In the genomic region with DNA sequence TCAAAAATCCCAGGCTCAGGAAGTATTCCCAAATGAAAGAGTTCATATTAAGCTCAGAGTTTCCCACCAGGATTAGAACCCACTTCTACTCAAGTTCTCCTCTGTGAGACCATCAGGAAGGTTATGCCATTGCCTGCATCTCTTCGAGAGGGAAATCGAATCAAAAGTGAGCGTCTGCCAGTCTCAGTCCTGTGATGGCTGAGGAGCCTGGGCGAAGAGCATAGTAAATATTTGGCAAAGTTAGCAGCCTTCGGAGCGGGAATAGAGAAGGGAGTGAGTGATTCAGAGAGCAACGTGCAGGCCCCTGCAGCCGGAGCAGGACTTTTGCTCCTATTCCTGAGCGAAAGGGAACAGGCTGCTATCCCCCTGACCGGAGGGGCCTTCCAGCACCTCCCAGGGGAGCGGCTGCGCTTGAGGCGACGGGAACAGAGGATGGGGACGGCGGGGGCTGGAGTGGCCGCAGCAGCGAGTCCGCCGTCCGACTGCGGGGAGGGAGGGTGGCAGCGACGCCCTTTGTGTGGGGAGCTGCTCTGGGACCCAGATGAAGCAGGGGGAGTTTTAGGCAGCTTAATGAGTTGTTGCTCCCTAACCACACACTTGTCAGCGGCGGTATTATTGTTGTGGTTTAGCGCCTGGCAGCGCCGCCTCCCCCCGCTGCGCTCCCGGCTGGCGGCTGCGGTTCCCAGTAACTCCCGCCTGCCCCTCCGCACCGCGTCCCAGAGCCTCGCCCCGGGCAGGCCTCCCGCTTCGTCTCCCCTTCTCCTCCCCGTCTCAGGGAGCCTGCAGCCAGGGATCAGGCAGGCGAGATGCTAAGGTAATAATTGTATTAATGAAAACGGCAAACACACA, we compare ENCODE assay signal across 8 cellular contexts. TPM values are rescaled to one million over a fixed set of nuclear protein-coding genes. Genes with fewer than 3 reads are reported as not detected.
DNase-seq lines count a peak whose midpoint lies in the region; ATAC-seq, FAIRE-seq and TF ChIP-seq lines count a peak whose summit lies in the region.

No MANE protein-coding gene starts in this region.

- peak in 1 of 2 experiments; percentile 60; a peak in 2 of 4 replicates for TF ChIP-seq EP300 in GM12878 (IDR thresholded peaks at IDR 0.05; ENCODE audit: borderline replicate concordance in 1 of 2, control insufficient read depth in 1 of 2, low read depth in 2 of 2, low read length in 2 of 2)

- H4K20me1 ChIP-seq in GM12878 (ENCODE audit: control insufficient read depth, insufficient read depth), result no peaks in the 10 kb centered on the region

- intact Hi-C loops in GM12878 (cut with micrococcal nuclease; ENCODE audit: unreplicated experiment), result loop anchor here (2.0 kb wide), 1 partner anchor 43 kb away; no protein-coding TSS in a partner anchor

- no peaks in the 10 kb centered on the region for H3K36me3 ChIP-seq in GM12878 (ENCODE audit: control insufficient read depth in 2 of 2, insufficient read depth in 2 of 2, low read length in 1 of 2)

- TF ChIP-seq CTCF in GM12878 (IDR thresholded peaks at IDR 0.05 in 2 of 3, conservative IDR thresholded peaks at IDR 0.05 in 1 of 3; ENCODE audit: control insufficient read depth in 2 of 3, extremely low read depth in 1 of 3, insufficient read depth in 1 of 3, low read depth in 3 of 3, low read length in 3 of 3), result no peak

- H3K27ac ChIP-seq in GM12878 (ENCODE audit: control insufficient read depth, insufficient read depth), result no peak overlapping the region

- no TSS peak for BruUV-seq in GM12878 (replicated peaks; lab: Mats Ljungman, UMichigan)

- no peak for DNase-seq in activated naive CD4-positive, alpha-beta T cell treated with Interleukin-2 at 50 U/mL for 16 hours
- DNase-seq in NCI-H1105 (lab: John Stamatoyannopoulos, UW) (peak; percentile 53), GM12878 (ENCODE audit: low read depth, low spot score) (no peak), iPS-NIHi7 (ENCODE audit: extremely low spot score) (peak; percentile 59)
- peak; percentile 4 for DNase-seq in stimulated activated CD8-positive, alpha-beta memory T cell treated with anti-CD3 and anti-CD28 coated beads, Interleukin-12 subunit alpha, Interleukin-12 subunit beta, amount 100 ng/mL, for 4 hours (ENCODE audit: low read depth)
- DNase-seq in effector CD4-positive, alpha-beta T cell, result no peak

- no peak for FAIRE-seq in GM12878 (lab: Jason Lieb, UNC)

- H3K9me3 Mint-ChIP-seq in activated naive CD4-positive, alpha-beta T cell treated with anti-CD3 and anti-CD28 coated beads, Interleukin-2, amount 50 U/mL, for 24 hours, result no peaks in the 10 kb centered on the region

- no peak for TF ChIP-seq POLR2A in GM12878 (IDR thresholded peaks at IDR 0.05; ENCODE audit: low read depth, low read length)

- peak overlapping the region; percentile 74 for H3K4me2 ChIP-seq in GM12878 (ENCODE audit: control insufficient read depth, insufficient read depth)

- TF ChIP-seq RAD21 in GM12878 (IDR thresholded peaks at IDR 0.05; ENCODE audit: insufficient read depth, low read depth, low read length), result no peak

- SMC1A ChIA-PET in GM12878 (lab: Charles Lee; ENCODE audit: uncharacterized antibody, unreplicated experiment), result interaction anchor here (0.6 to 1.7 kb wide), 9 partner anchors 9 to 95 kb away, joined by 3 to 5 read pairs (median 3); partner anchors contain the start of gene TBRG1

- H3K79me2 ChIP-seq in GM12878 (ENCODE audit: control insufficient read depth, insufficient read depth, low read length), result no peaks in the 10 kb centered on the region

- H3K9me3 ChIP-seq in GM12878 (replicated peaks; ENCODE audit: control insufficient read depth, insufficient read depth, low read length), result no peaks in the 10 kb centered on the region

- ATAC-seq in GM12878 (peak; percentile 80), GM19467 (IDR thresholded peaks at IDR 0.05; ENCODE audit: unreplicated experiment) (no peak)

- no peaks in the 10 kb centered on the region for H3K36me3 Mint-ChIP-seq in activated naive CD4-positive, alpha-beta T cell treated with anti-CD3 and anti-CD28 coated beads, Interleukin-2, amount 50 U/mL, for 24 hours

- in situ Hi-C loops in GM12878 (cut with MboI), result no loop called here

- CTCF ChIA-PET in GM12878 (lab: Yijun Ruan, JAX), result interaction anchor here (0.7 to 2.7 kb wide), 6 partner anchors 7 to 49 kb away, joined by 3 to 9 read pairs (median 6); no protein-coding TSS in a partner anchor

- H3K4me1 ChIP-seq in GM12878 (ENCODE audit: control insufficient read depth, insufficient read depth, low read length), result no peaks in the 10 kb centered on the region; the same call in 1 of the 2 replicates

- H3K4me1 Mint-ChIP-seq in activated naive CD4-positive, alpha-beta T cell treated with anti-CD3 and anti-CD28 coated beads, Interleukin-2, amount 50 U/mL, for 24 hours, result peaks cover 32% of the 10 kb centered on the region

- peaks cover 0 to 13% of the 10 kb centered on the region in 2 experiments; a peak in 2 of 4 replicates for H3K27me3 ChIP-seq in GM12878 (replicated peaks in 1 of 2; ENCODE audit: control insufficient read depth in 2 of 2, insufficient read depth in 2 of 2, low read length in 1 of 2)

- no peak overlapping the region for H2AFZ ChIP-seq in GM12878 (ENCODE audit: control insufficient read depth, low read depth, low read length)

- peak overlapping the region; percentile 74 for H3K4me3 Mint-ChIP-seq in activated naive CD4-positive, alpha-beta T cell treated with anti-CD3 and anti-CD28 coated beads, Interleukin-2, amount 50 U/mL, for 24 hours

- 3% methylated on average over 45 of the region's 45 CpGs for WGBS in GM12878 (ENCODE audit: insufficient coverage, insufficient replicate concordance, low lambda C conversion rate, missing lambda C conversion rate)

- no peak overlapping the region for H3K9ac ChIP-seq in GM12878 (ENCODE audit: control insufficient read depth, insufficient read depth, low read length)

- no peak overlapping the region; the same call in 1 of the 2 replicates for H3K4me3 ChIP-seq in GM12878

- no peak overlapping the region for H3K27ac Mint-ChIP-seq in activated naive CD4-positive, alpha-beta T cell treated with anti-CD3 and anti-CD28 coated beads, Interleukin-2, amount 50 U/mL, for 24 hours

- POLR2A ChIA-PET in GM12878 (lab: Charles Lee), result interaction anchor here (0.5 to 1.4 kb wide), 2 partner anchors 8 to 12 kb away, joined by 3 to 4 read pairs; no protein-coding TSS in a partner anchor

- peaks cover 19% of the 10 kb centered on the region for H3K27me3 Mint-ChIP-seq in activated naive CD4-positive, alpha-beta T cell treated with anti-CD3 and anti-CD28 coated beads, Interleukin-2, amount 50 U/mL, for 24 hours

- RAD21 ChIA-PET in GM12878 (lab: Charles Lee; ENCODE audit: unreplicated experiment), result interaction anchor here (1.0 to 1.4 kb wide), 4 partner anchors 8 to 44 kb away, joined by 3 to 6 read pairs (median 4); partner anchors contain the start of genes NRGN, SIAE and SPA17

RNA-seq across cellular contexts. Expression of gene NRGN, which starts 21.7 kb away (rescaled TPM):
- total RNA-seq in GM12878 (2013; cell fraction: nucleolus; rRNA removed), result not detected in 2 replicates
- total RNA-seq in GM12878 (2014; rRNA removed) (0.49 and 1.1 TPM in 2 replicates), GM12878 (2014; rRNA removed; fragmentation: Illumina TruSeq; extraction: Trizol) (0.36 TPM in 1 of 2 replicates, not detected in the other), GM12878 (2021) (2.7 and 3.2 TPM in 2 replicates)
- 0.84 TPM for polyA plus RNA-seq in GM12878 (2011; ENCODE audit: low read depth)
- polyA plus RNA-seq in GM12878 (2011; rRNA removed) (0.97 and 2.1 TPM in 2 replicates), GM12878 (2014; fragmentation: Illumina TruSeq; extraction: Trizol) (1.2 TPM in 1 of 2 replicates, not detected in the other), GM12878 (2014; fragmentation: Nextera tagmentation; extraction: Ambion mirVana) (not detected), GM12878 (2014; rRNA removed) (2.8 and 3.5 TPM in 2 replicates), GM12878 (2016; fragmentation: Nextera tagmentation; extraction: Ambion mirVana) (1 to 10 TPM in 1 of 2 experiments, under 1 TPM in 1; 0.92 to 1.1 TPM)
- 4.2 and 5.7 TPM in 2 replicates for polyA plus RNA-seq in GM12878 (2011; cell fraction: cytosol; rRNA removed)
- 9.3 and 10.5 TPM in 2 replicates for polyA plus RNA-seq in GM12878 (2011; cell fraction: nucleus; rRNA removed)
- 2.3 and 2.8 TPM in 2 replicates for polyA plus RNA-seq in GM12878 (2012)
- polyA minus RNA-seq in GM12878 (2011; rRNA and poly(A)+ RNA removed), result 0.88 and 0.95 TPM in 2 replicates
- 2.0 and 2.1 TPM in 2 replicates for polyA minus RNA-seq in GM12878 (2011; cell fraction: cytosol; rRNA and poly(A)+ RNA removed)
- polyA minus RNA-seq in GM12878 (2011; cell fraction: nucleus; rRNA and poly(A)+ RNA removed), result 1.9 and 2.4 TPM in 2 replicates

RNA-seq across cellular contexts. Expression of gene VSIG2, which starts 34.0 kb away (rescaled TPM):
- total RNA-seq in GM12878 (2013; cell fraction: nucleolus; rRNA removed), result 0.46 TPM in 1 of 2 replicates, not detected in the other
- total RNA-seq in GM12878 (2014; rRNA removed) (not detected in 2 replicates), GM12878 (2014; rRNA removed; fragmentation: Illumina TruSeq; extraction: Trizol) (0.13 TPM in 1 of 2 replicates, not detected in the other), GM12878 (2021) (0.31 and 0.40 TPM in 2 replicates)
- not detected for polyA plus RNA-seq in GM12878 (2011; ENCODE audit: low read depth)
- polyA plus RNA-seq in GM12878 (2011; rRNA removed) (0.12 and 0.15 TPM in 2 replicates), GM12878 (2014; fragmentation: Illumina TruSeq; extraction: Trizol) (not detected in 2 replicates), GM12878 (2014; fragmentation: Nextera tagmentation; extraction: Ambion mirVana) (not detected), GM12878 (2014; rRNA removed) (0.15 and 0.27 TPM in 2 replicates), GM12878 (2016; fragmentation: Nextera tagmentation; extraction: Ambion mirVana) (under 1 TPM in 1 of 2 experiments, not detected in 1; 0.19 TPM)
- 0.07 TPM in 1 of 2 replicates, not detected in the other for polyA plus RNA-seq in GM12878 (2011; cell fraction: cytosol; rRNA removed)
- polyA plus RNA-seq in GM12878 (2011; cell fraction: nucleus; rRNA removed), result 0.41 and 1.0 TPM in 2 replicates
- 0.14 TPM in 1 of 2 replicates, not detected in the other for polyA plus RNA-seq in GM12878 (2012)
- not detected in 2 replicates for polyA minus RNA-seq in GM12878 (2011; rRNA and poly(A)+ RNA removed)
- not detected in 2 replicates for polyA minus RNA-seq in GM12878 (2011; cell fraction: cytosol; rRNA and poly(A)+ RNA removed)
- not detected in 2 replicates for polyA minus RNA-seq in GM12878 (2011; cell fraction: nucleus; rRNA and poly(A)+ RNA removed)

RNA-seq across cellular contexts. Expression of gene ESAM, which starts 44.1 kb away (rescaled TPM):
- 17.0 and 18.6 TPM in 2 replicates for total RNA-seq in GM12878 (2013; cell fraction: nucleolus; rRNA removed)
- total RNA-seq in GM12878 (2014; rRNA removed), result 16.3 and 20.6 TPM in 2 replicates
- total RNA-seq in GM12878 (2014; rRNA removed; fragmentation: Illumina TruSeq; extraction: Trizol), result 9.2 and 9.4 TPM in 2 replicates
- total RNA-seq in GM12878 (2021), result 26.1 and 26.9 TPM in 2 replicates
- 7.7 TPM for polyA plus RNA-seq in GM12878 (2011; ENCODE audit: low read depth)
- 5.7 and 15.3 TPM in 2 replicates for polyA plus RNA-seq in GM12878 (2011; rRNA removed)
- polyA plus RNA-seq in GM12878 (2011; cell fraction: cytosol; rRNA removed), result 12.8 and 13.5 TPM in 2 replicates
- 32.4 and 38.8 TPM in 2 replicates for polyA plus RNA-seq in GM12878 (2011; cell fraction: nucleus; rRNA removed)
- 17.7 and 20.4 TPM in 2 replicates for polyA plus RNA-seq in GM12878 (2012)
- 14.4 and 18.4 TPM in 2 replicates for polyA plus RNA-seq in GM12878 (2014; fragmentation: Illumina TruSeq; extraction: Trizol)
- 1 to 10 TPM; 2.7 to 6.9 TPM for polyA plus RNA-seq in GM12878 (2014; fragmentation: Nextera tagmentation; extraction: Ambion mirVana)
- 22.3 and 24.6 TPM in 2 replicates for polyA plus RNA-seq in GM12878 (2014; rRNA removed)
- polyA plus RNA-seq in GM12878 (2016; fragmentation: Nextera tagmentation; extraction: Ambion mirVana), result 10 to 100 TPM; 34.2 to 43.6 TPM
- 6.6 and 9.7 TPM in 2 replicates for polyA minus RNA-seq in GM12878 (2011; rRNA and poly(A)+ RNA removed)
- polyA minus RNA-seq in GM12878 (2011; cell fraction: cytosol; rRNA and poly(A)+ RNA removed), result 2.5 and 2.9 TPM in 2 replicates
- polyA minus RNA-seq in GM12878 (2011; cell fraction: nucleus; rRNA and poly(A)+ RNA removed), result 7.5 and 9.0 TPM in 2 replicates

RNA-seq across cellular contexts. Expression of gene SPA17, which starts 44.3 kb away (rescaled TPM):
- total RNA-seq in GM12878 (2013; cell fraction: nucleolus; rRNA removed), result 1.2 and 1.8 TPM in 2 replicates
- 3.5 and 4.6 TPM in 2 replicates for total RNA-seq in GM12878 (2014; rRNA removed)
- 9.9 and 14.0 TPM in 2 replicates for total RNA-seq in GM12878 (2014; rRNA removed; fragmentation: Illumina TruSeq; extraction: Trizol)
- 2.5 and 2.9 TPM in 2 replicates for total RNA-seq in GM12878 (2021)
- polyA plus RNA-seq in GM12878 (2011; ENCODE audit: low read depth), result 2.0 TPM
- polyA plus RNA-seq in GM12878 (2011; rRNA removed), result 13.2 and 16.1 TPM in 2 replicates
- 2.8 and 2.9 TPM in 2 replicates for polyA plus RNA-seq in GM12878 (2011; cell fraction: cytosol; rRNA removed)
- polyA plus RNA-seq in GM12878 (2011; cell fraction: nucleus; rRNA removed), result 1.8 and 2.0 TPM in 2 replicates
- 3.2 and 4.1 TPM in 2 replicates for polyA plus RNA-seq in GM12878 (2012)
- 12.5 and 17.8 TPM in 2 replicates for polyA plus RNA-seq in GM12878 (2014; fragmentation: Illumina TruSeq; extraction: Trizol)
- polyA plus RNA-seq in GM12878 (2014; fragmentation: Nextera tagmentation; extraction: Ambion mirVana), result 1 to 10 TPM; 6.1 to 7.3 TPM
- 3.5 and 6.8 TPM in 2 replicates for polyA plus RNA-seq in GM12878 (2014; rRNA removed)
- polyA plus RNA-seq in GM12878 (2016; fragmentation: Nextera tagmentation; extraction: Ambion mirVana), result 10 to 100 TPM in 1 of 2 experiments, 1 to 10 TPM in 1; 9.8 to 11.2 TPM
- polyA minus RNA-seq in GM12878 (2011; rRNA and poly(A)+ RNA removed), result 1.0 and 1.9 TPM in 2 replicates
- polyA minus RNA-seq in GM12878 (2011; cell fraction: cytosol; rRNA and poly(A)+ RNA removed), result 0.52 TPM in 1 of 2 replicates, not detected in the other
- 0.86 and 2.5 TPM in 2 replicates for polyA minus RNA-seq in GM12878 (2011; cell fraction: nucleus; rRNA and poly(A)+ RNA removed)

RNA-seq across cellular contexts. Expression of gene SIAE, which starts 44.5 kb away (rescaled TPM):
- 5.9 and 6.0 TPM in 2 replicates for total RNA-seq in GM12878 (2013; cell fraction: nucleolus; rRNA removed)
- total RNA-seq in GM12878 (2014; rRNA removed), result 3.5 and 4.3 TPM in 2 replicates
- total RNA-seq in GM12878 (2014; rRNA removed; fragmentation: Illumina TruSeq; extraction: Trizol), result 4.0 and 4.3 TPM in 2 replicates
- total RNA-seq in GM12878 (2021), result 4.8 and 7.0 TPM in 2 replicates
- polyA plus RNA-seq in GM12878 (2011; ENCODE audit: low read depth), result 1.9 TPM
- 6.1 and 6.6 TPM in 2 replicates for polyA plus RNA-seq in GM12878 (2011; rRNA removed)
- polyA plus RNA-seq in GM12878 (2011; cell fraction: cytosol; rRNA removed), result 4.4 and 4.8 TPM in 2 replicates
- 3.3 and 4.4 TPM in 2 replicates for polyA plus RNA-seq in GM12878 (2011; cell fraction: nucleus; rRNA removed)
- 3.7 and 4.0 TPM in 2 replicates for polyA plus RNA-seq in GM12878 (2012)
- 6.9 and 8.0 TPM in 2 replicates for polyA plus RNA-seq in GM12878 (2014; fragmentation: Illumina TruSeq; extraction: Trizol)
- polyA plus RNA-seq in GM12878 (2014; fragmentation: Nextera tagmentation; extraction: Ambion mirVana), result under 1 TPM; 0.93 to 0.97 TPM
- polyA plus RNA-seq in GM12878 (2014; rRNA removed), result 5.0 and 6.0 TPM in 2 replicates
- 1 to 10 TPM; 2.8 to 3.2 TPM for polyA plus RNA-seq in GM12878 (2016; fragmentation: Nextera tagmentation; extraction: Ambion mirVana)
- 4.1 and 4.3 TPM in 2 replicates for polyA minus RNA-seq in GM12878 (2011; rRNA and poly(A)+ RNA removed)
- polyA minus RNA-seq in GM12878 (2011; cell fraction: cytosol; rRNA and poly(A)+ RNA removed), result 1.2 and 1.6 TPM in 2 replicates
- 0.85 and 1.9 TPM in 2 replicates for polyA minus RNA-seq in GM12878 (2011; cell fraction: nucleus; rRNA and poly(A)+ RNA removed)

Comparison
In these comparisons a context has a peak if more than half of its experiments do, and no peak if none do; other contexts are left out.
1. DNase-seq: peak in NCI-H1105 (single experiment), iPS-NIHi7 (single experiment) and stimulated activated CD8-positive, alpha-beta memory T cell treated with anti-CD3 and anti-CD28 coated beads, Interleukin-12 subunit alpha, Interleukin-12 subunit beta, amount 100 ng/mL, for 4 hours (single experiment); none in activated naive CD4-positive, alpha-beta T cell treated with Interleukin-2 at 50 U/mL for 16 hours (single experiment), GM12878 (single experiment) and effector CD4-positive, alpha-beta T cell (single experiment).